11 cellular contexts compared by ENCODE assay signal in the genomic region with DNA sequence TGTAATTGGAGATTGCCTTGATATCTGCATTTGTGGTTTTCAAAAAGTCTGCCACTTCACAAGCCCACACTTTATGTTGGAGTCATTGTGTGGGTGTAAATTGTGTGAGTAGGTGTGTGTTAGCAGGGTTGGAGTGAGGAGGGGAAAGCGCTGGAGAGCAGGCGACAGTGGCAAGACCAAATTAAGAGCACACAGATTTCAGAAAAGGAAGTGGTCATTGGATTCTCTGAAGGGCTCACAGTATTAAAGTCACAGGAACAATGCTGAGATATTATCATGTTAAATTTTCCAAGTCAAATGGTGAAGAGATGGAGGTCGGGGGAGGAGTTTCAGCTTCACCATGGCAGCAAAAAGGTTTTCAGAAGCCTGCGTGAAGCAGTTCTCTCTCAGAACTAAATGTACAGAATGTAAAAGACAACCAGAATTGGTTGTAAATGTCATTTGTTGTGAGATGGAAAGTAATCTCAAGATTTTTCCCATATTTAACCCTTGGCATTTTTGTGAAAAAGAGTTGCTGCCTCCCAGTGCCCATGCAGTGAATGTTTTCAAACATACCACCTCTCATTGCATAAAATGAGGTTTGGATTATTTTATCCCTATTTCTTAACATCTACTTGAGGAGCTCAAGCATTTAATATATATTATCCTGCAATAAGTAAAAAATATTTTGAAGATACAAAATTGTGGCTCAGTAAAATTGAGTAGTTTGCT.
DNase-seq lines count a peak whose midpoint lies in the region; ATAC-seq, FAIRE-seq and TF ChIP-seq lines count a peak whose summit lies in the region.
"Had no signal": no experiment of that assay in that cellular context is flagged by ENCODE, and none has a peak within 500 bp of the region (broad histone marks: within the 10 kb centered on the region; RNA-seq: fewer than 3 reads in every experiment).

No MANE protein-coding gene starts in this region.

- no TSS peak for BruUV-seq in Calu3 (replicated peaks; lab: Mats Ljungman, UMichigan)

- H3K36me3 ChIP-seq in HUES64 (ENCODE audit: insufficient read depth, low read length) (no peaks in the 10 kb centered on the region), mesenchymal stem cell (ENCODE audit: control insufficient read depth in 1 of 2, insufficient read depth in 2 of 2, low read depth in 1 of 2, low read length in 2 of 2) (no peaks in the 10 kb centered on the region)

- intact Hi-C loops in Calu3 (cut with micrococcal nuclease; ENCODE audit: unreplicated experiment), result no loop called here
- intact Hi-C loops in right cardiac atrium (cut with DNase I), result no loop called here

- peak overlapping the region; percentile 57; the same call in 1 of the 2 replicates for H3K27ac ChIP-seq in HUES64 (ENCODE audit: low read depth, low read length)
- H3K27ac ChIP-seq in mesenchymal stem cell (ENCODE audit: low read length, poor library complexity, severe bottlenecking), result no peak overlapping the region
- no peak overlapping the region for H3K27ac ChIP-seq in right cardiac atrium (ENCODE audit: low read length)

- ATAC-seq in activated T-helper 17 cell treated with anti-CD3 and anti-CD28 coated beads, Interleukin-2, amount 50 U/mL, for 72 hours (replicated peaks), result peak; percentile 69
- ATAC-seq in GM21786 (IDR thresholded peaks at IDR 0.05; ENCODE audit: unreplicated experiment) (no peak), right cardiac atrium (no peak)

- H3K9me3 Mint-ChIP-seq in Calu3 (ENCODE audit: low read depth, unreplicated experiment), result no peaks in the 10 kb centered on the region
- H3K9me3 Mint-ChIP-seq in activated T-helper 17 cell treated with anti-CD3 and anti-CD28 coated beads, Interleukin-2, amount 50 U/mL, for 72 hours, result no peaks in the 10 kb centered on the region

- CTCF ChIA-PET in Calu3 (lab: Charles Lee), result no interaction called here

- no peaks in the 10 kb centered on the region for H3K27me3 Mint-ChIP-seq in Calu3 (ENCODE audit: unreplicated experiment)
- H3K27me3 Mint-ChIP-seq in activated T-helper 17 cell treated with anti-CD3 and anti-CD28 coated beads, Interleukin-2, amount 50 U/mL, for 72 hours, result no peaks in the 10 kb centered on the region

- no peaks in the 10 kb centered on the region for H3K79me1 ChIP-seq in mesenchymal stem cell (replicated peaks; ENCODE audit: low read length, poor library complexity, severe bottlenecking)

- H3K27ac Mint-ChIP-seq in Calu3 (ENCODE audit: unreplicated experiment), result peak overlapping the region; percentile 74
- H3K27ac Mint-ChIP-seq in activated T-helper 17 cell treated with anti-CD3 and anti-CD28 coated beads, Interleukin-2, amount 50 U/mL, for 72 hours, result peak overlapping the region; percentile 70
- H3K27ac Mint-ChIP-seq: nephron progenitor cell had no signal

- no peak for FAIRE-seq in GM12891 (lab: Jason Lieb, UNC)

- H2BK120ac ChIP-seq in mesenchymal stem cell (ENCODE audit: low read depth, low read length), result no peak overlapping the region

- no peak overlapping the region for H3K4me3 ChIP-seq in HUES64 (ENCODE audit: low read length)
- no peak overlapping the region for H3K4me3 ChIP-seq in mesenchymal stem cell (ENCODE audit: insufficient read depth in 1 of 2, low read depth in 1 of 2, low read length in 2 of 2)
- H3K4me3 ChIP-seq in right cardiac atrium (ENCODE audit: low read length), result no peak overlapping the region

- no peak overlapping the region for H3K4ac ChIP-seq in mesenchymal stem cell (ENCODE audit: low read depth in 1 of 2, low read length in 2 of 2)

- 31% methylated on average over 4 of the region's 4 CpGs for WGBS in HUES64
- 63% methylated on average over 3 of the region's 4 CpGs for WGBS in mesenchymal stem cell
- 44% methylated on average over 4 of the region's 4 CpGs for WGBS in right cardiac atrium

- no peak overlapping the region for H3K4me2 ChIP-seq in mesenchymal stem cell (ENCODE audit: low read length, poor library complexity, severe bottlenecking)

- H3K14ac ChIP-seq in mesenchymal stem cell (ENCODE audit: low read length in 2 of 2), result no peak overlapping the region

- DNase-seq in Calu3 (no peak), mesenchymal stem cell (no peak), GM12891 (ENCODE audit: insufficient read length, low spot score) (no peak), NCI-H1048 (lab: John Stamatoyannopoulos, UW) (no peak), right cardiac atrium (no peak)
- DNase-seq: GOT3, nephron progenitor cell, SHP77 treated with DMSO at 0.1 percent for 48 hours had no signal

- no peak overlapping the region for H3K9ac ChIP-seq in HUES64 (ENCODE audit: low read depth, low read length)
- peak overlapping the region; percentile 68 for H3K9ac ChIP-seq in mesenchymal stem cell (ENCODE audit: low read length)

- no peak overlapping the region for H3K18ac ChIP-seq in mesenchymal stem cell (ENCODE audit: low read depth in 1 of 2, low read length in 2 of 2)

- H3K4me3 Mint-ChIP-seq in Calu3 (ENCODE audit: low read depth, unreplicated experiment), result no peak overlapping the region
- peak overlapping the region; percentile 74 for H3K4me3 Mint-ChIP-seq in activated T-helper 17 cell treated with anti-CD3 and anti-CD28 coated beads, Interleukin-2, amount 50 U/mL, for 72 hours
- H3K4me3 Mint-ChIP-seq: nephron progenitor cell had no signal

- H2AFZ ChIP-seq in mesenchymal stem cell (ENCODE audit: low read depth, low read length), result no peak overlapping the region

- H3K4me1 ChIP-seq in HUES64 (ENCODE audit: insufficient read depth, low read length) (peaks cover 8% of the 10 kb centered on the region), mesenchymal stem cell (ENCODE audit: control insufficient read depth, insufficient read depth, low read depth, low read length) (peaks cover 1% of the 10 kb centered on the region), right cardiac atrium (ENCODE audit: control insufficient read depth, insufficient read depth, low read length) (no peaks in the 10 kb centered on the region)

- no peak overlapping the region for H2BK5ac ChIP-seq in mesenchymal stem cell (ENCODE audit: low read depth, low read length, poor library complexity, severe bottlenecking)

- no peak overlapping the region for H2BK15ac ChIP-seq in mesenchymal stem cell (ENCODE audit: low read depth, poor library complexity, severe bottlenecking)

- H2AK5ac ChIP-seq in mesenchymal stem cell (ENCODE audit: low read length, severe bottlenecking), result no peak overlapping the region

- no peak for TF ChIP-seq CTCF in Calu3 (IDR thresholded peaks at IDR 0.05; ENCODE audit: unreplicated experiment)

- H3K9me3 ChIP-seq in HUES64 (ENCODE audit: insufficient read depth, low read depth, low read length) (no peaks in the 10 kb centered on the region), mesenchymal stem cell (ENCODE audit: control insufficient read depth, low read length) (no peaks in the 10 kb centered on the region), right cardiac atrium (ENCODE audit: control insufficient read depth, low read length) (no peaks in the 10 kb centered on the region)

- H4K8ac ChIP-seq in mesenchymal stem cell (ENCODE audit: low read length), result no peak overlapping the region

- no peak overlapping the region for H3K23ac ChIP-seq in mesenchymal stem cell (ENCODE audit: low read length in 2 of 2)

- H3K27me3 ChIP-seq in HUES64 (ENCODE audit: insufficient read depth, low read length), result no peaks in the 10 kb centered on the region
- H3K27me3 ChIP-seq in mesenchymal stem cell (ENCODE audit: control insufficient read depth in 1 of 2, insufficient read depth in 1 of 2, low read length in 2 of 2), result peaks cover 0 to 7% of the 10 kb centered on the region in 2 experiments
- no peaks in the 10 kb centered on the region for H3K27me3 ChIP-seq in right cardiac atrium (ENCODE audit: control insufficient read depth, insufficient read depth)

- no peak overlapping the region for H4K91ac ChIP-seq in mesenchymal stem cell (ENCODE audit: low read length)

- H3K4me1 Mint-ChIP-seq in Calu3 (ENCODE audit: low read depth, unreplicated experiment), result peaks cover 9% of the 10 kb centered on the region
- H3K4me1 Mint-ChIP-seq in activated T-helper 17 cell treated with anti-CD3 and anti-CD28 coated beads, Interleukin-2, amount 50 U/mL, for 72 hours, result peaks cover 6% of the 10 kb centered on the region

- H2BK12ac ChIP-seq in mesenchymal stem cell (ENCODE audit: low read length in 2 of 2), result no peak overlapping the region

- TF ChIP-seq POLR2A in GM12891 (IDR thresholded peaks at IDR 0.05; ENCODE audit: low read depth, low read length), result no peak

- H3K36me3 Mint-ChIP-seq in Calu3 (ENCODE audit: insufficient read depth, unreplicated experiment), result peaks cover 5% of the 10 kb centered on the region
- no peaks in the 10 kb centered on the region for H3K36me3 Mint-ChIP-seq in activated T-helper 17 cell treated with anti-CD3 and anti-CD28 coated beads, Interleukin-2, amount 50 U/mL, for 72 hours (ENCODE audit: low read depth)

TF ChIP-seq in GM12891, 5 proteins besides CTCF, POLR2A, EP300 and RAD21:
- TF ChIP-seq POU2F2 (IDR thresholded peaks at IDR 0.05; ENCODE audit: low read depth, low read length) (no peak), TAF1 (IDR thresholded peaks at IDR 0.05; ENCODE audit: low read depth, low read length) (no peak), PAX5 (IDR thresholded peaks at IDR 0.05; ENCODE audit: insufficient read depth, low read length, severe bottlenecking) (no peak), POLR2AphosphoS5 (IDR thresholded peaks at IDR 0.05; ENCODE audit: low read depth, low read length) (no peak), SPI1 (IDR thresholded peaks at IDR 0.05; ENCODE audit: low read depth, low read length) (no peak)
